ENCODE assay signal across 16 cellular contexts in genomic region chr7:94888995-94889523, GRCh38. TPM values are rescaled to one million over a fixed set of nuclear protein-coding genes. Genes with fewer than 3 reads are reported as not detected.
DNase-seq lines count a peak whose midpoint lies in the region; ATAC-seq, FAIRE-seq and TF ChIP-seq lines count a peak whose summit lies in the region.
"Had no signal": no experiment of that assay in that cellular context is flagged by ENCODE, and none has a peak within 500 bp of the region (broad histone marks: within the 10 kb centered on the region; RNA-seq: fewer than 3 reads in every experiment).

No MANE protein-coding gene starts in this region.

- FAIRE-seq in pancreas (lab: Jason Lieb, UNC) (no peak), small intestine (lab: Jason Lieb, UNC) (no peak)
- FAIRE-seq: GM12878, GM18507 had no signal

- no peak for TF ChIP-seq CTCF in pancreas (IDR thresholded peaks at IDR 0.05)

- no peak overlapping the region for H4K5ac ChIP-seq in mesendoderm (ENCODE audit: low read length)

- no peak overlapping the region for H3K4me2 ChIP-seq in mesendoderm (ENCODE audit: low read length)
- H3K4me2 ChIP-seq: BLaER1 had no signal

- H3K36me3 ChIP-seq in mesendoderm (ENCODE audit: control insufficient read depth, insufficient read depth, low read length) (no peaks in the 10 kb centered on the region), pancreas (no peaks in the 10 kb centered on the region), small intestine (ENCODE audit: control insufficient read depth in 2 of 2, insufficient read depth in 2 of 2, low read length in 2 of 2) (no peaks in the 10 kb centered on the region)
- H3K36me3 ChIP-seq: BLaER1 had no signal

- H3K79me1 ChIP-seq in mesendoderm (ENCODE audit: low read length): no peaks in the 10 kb centered on the region

- no peak overlapping the region for H2AK5ac ChIP-seq in mesendoderm (ENCODE audit: low read length)

- ATAC-seq in right cardiac atrium (no peak), Right ventricle myocardium superior (ENCODE audit: poor library complexity) (no peak), pancreas (peak; percentile 47 to 73 (median 60)), HG02588 (IDR thresholded peaks at IDR 0.05; ENCODE audit: unreplicated experiment) (no peak)
- ATAC-seq: GM12878 had no signal

- intact Hi-C loops in right cardiac atrium (cut with DNase I) (no loop called here), Right ventricle myocardium superior (cut with DNase I) (no loop called here), pancreas (cut with DNase I) (no loop called here)

- no peak overlapping the region for H3K56ac ChIP-seq in mesendoderm (ENCODE audit: low read length)

- DNase-seq in right cardiac atrium (no peak), Right ventricle myocardium superior (no peak), mesendoderm (peak; percentile 32), pancreas (no peak), hepatic stellate cell (ENCODE audit: low spot score) (no peak), small intestine (no peak), COR-L47 (lab: John Stamatoyannopoulos, UW) (no peak)
- DNase-seq: 8988T; AML-193; CD8-positive, alpha-beta memory T cell; DMS79; HCEC 1CT had no signal

- H3K79me2 ChIP-seq in mesendoderm (ENCODE audit: control insufficient read depth, insufficient read depth, low read length): no peaks in the 10 kb centered on the region

- no peak overlapping the region for H2BK5ac ChIP-seq in mesendoderm (ENCODE audit: low read length)

- no peak overlapping the region for H2BK120ac ChIP-seq in mesendoderm (ENCODE audit: low read depth, low read length)

- no peak overlapping the region for H2BK15ac ChIP-seq in mesendoderm (replicated peaks; ENCODE audit: low read depth)

- H3K9me3 ChIP-seq in right cardiac atrium (ENCODE audit: control insufficient read depth, low read length) (no peaks in the 10 kb centered on the region), pancreas (no peaks in the 10 kb centered on the region), small intestine (ENCODE audit: control insufficient read depth, low read depth) (no peaks in the 10 kb centered on the region)
- H3K9me3 ChIP-seq: BLaER1 had no signal

- 41% methylated on average over 2 of the region's 2 CpGs for WGBS in right cardiac atrium
- WGBS in mesendoderm (ENCODE audit: extremely low coverage, insufficient coverage, low lambda C conversion rate): no CpG with 5 or more reads among the region's 2 CpGs
- 25 to 32% methylated on average over 2 of the region's 2 CpGs for WGBS in pancreas, 2 donors
- WGBS in small intestine, 3 donors: 25 to 50% (median 44%) methylated on average over 2 of the region's 2 CpGs

- H3K23ac ChIP-seq in mesendoderm (ENCODE audit: low read length): no peak overlapping the region

- peak overlapping the region; percentile 37 for H3K27ac ChIP-seq in right cardiac atrium (ENCODE audit: low read length)
- no peak overlapping the region for H3K27ac ChIP-seq in mesendoderm (ENCODE audit: low read depth, low read length)
- peak overlapping the region in 3 of 4 donors; percentile 36 to 49 (median 47) for H3K27ac ChIP-seq in pancreas
- no peak overlapping the region for H3K27ac ChIP-seq in small intestine (ENCODE audit: low read depth in 1 of 2, low read length in 1 of 2)
- H3K27ac ChIP-seq: BLaER1 had no signal

- H3K4me1 ChIP-seq in right cardiac atrium (ENCODE audit: control insufficient read depth, insufficient read depth, low read length) (peaks cover 2% of the 10 kb centered on the region), mesendoderm (ENCODE audit: control insufficient read depth, low read depth, low read length) (no peaks in the 10 kb centered on the region), pancreas (peaks cover 0 to 11% (median 9%) of the 10 kb centered on the region in 3 donors), small intestine (ENCODE audit: control insufficient read depth in 2 of 2, insufficient read depth in 1 of 2, low read depth in 1 of 2, low read length in 1 of 2) (no peaks in the 10 kb centered on the region)
- H3K4me1 ChIP-seq: BLaER1 had no signal

- H3K27me3 ChIP-seq in right cardiac atrium (ENCODE audit: control insufficient read depth, insufficient read depth) (no peaks in the 10 kb centered on the region), mesendoderm (ENCODE audit: insufficient read depth, low read length, poor library complexity) (no peaks in the 10 kb centered on the region), pancreas (no peaks in the 10 kb centered on the region), small intestine (ENCODE audit: control insufficient read depth in 2 of 2, insufficient read depth in 2 of 2, low read length in 2 of 2) (no peaks in the 10 kb centered on the region)
- H3K27me3 ChIP-seq: BLaER1 had no signal

- H3K4me3 ChIP-seq in right cardiac atrium (ENCODE audit: low read length): no peak overlapping the region
- H3K4me3 ChIP-seq in mesendoderm (ENCODE audit: low read length): no peak overlapping the region
- H3K4me3 ChIP-seq in pancreas: no peak overlapping the region
- H3K4me3 ChIP-seq in small intestine (ENCODE audit: low read depth in 1 of 2, low read length in 2 of 2): no peak overlapping the region
- H3K4me3 ChIP-seq: BLaER1, GM12878 had no signal

- no peak overlapping the region for H3K9ac ChIP-seq in mesendoderm (ENCODE audit: low read length)
- H3K9ac ChIP-seq: BLaER1 had no signal

- H4K8ac ChIP-seq in mesendoderm (ENCODE audit: low read depth, low read length): no peak overlapping the region

- H3K18ac ChIP-seq in mesendoderm (ENCODE audit: low read length): no peak overlapping the region

- no peak overlapping the region for H3K4ac ChIP-seq in mesendoderm (ENCODE audit: low read depth, low read length)

RNA-seq across cellular contexts. Expression of gene PPP1R9A, which starts 18.3 kb away (rescaled TPM):
- total RNA-seq in right cardiac atrium: 10 to 100 TPM; 24.6 to 37.3 (median 30.0) TPM
- polyA plus RNA-seq in right cardiac atrium: 3.7 TPM
- total RNA-seq in Right ventricle myocardium superior: 22.6 TPM
- 4.2 TPM for polyA plus RNA-seq in mesendoderm (2013, experiment 1 of 2)
- polyA plus RNA-seq in mesendoderm (2013, experiment 2 of 2): 4.6 TPM
- 10 to 100 TPM; 15.5 to 32.4 (median 18.5) TPM for total RNA-seq in pancreas
- 1 to 10 TPM; 4.7 to 6.6 TPM for polyA plus RNA-seq in pancreas
- 1 to 10 TPM in 1 of 3 donors, under 1 TPM in 2; 0.27 to 2.4 (median 0.89) TPM for polyA plus RNA-seq in small intestine
- total RNA-seq: GM12878 had no signal
- polyA plus RNA-seq: CD8-positive, alpha-beta memory T cell had no signal

Comparison
In these comparisons a context has a peak if more than half of its experiments do, and no peak if none do; other contexts are left out.
1. ATAC-seq: peak in pancreas (4 of 4); none in right cardiac atrium (0 of 2), Right ventricle myocardium superior (single experiment) and HG02588 (single experiment).
2. H3K27ac ChIP-seq: peak in right cardiac atrium (single experiment) and pancreas (3 of 4); none in mesendoderm (single experiment) and small intestine (0 of 2).